Comparison of ENCODE assay signal across 22 cellular contexts in the genomic region with DNA sequence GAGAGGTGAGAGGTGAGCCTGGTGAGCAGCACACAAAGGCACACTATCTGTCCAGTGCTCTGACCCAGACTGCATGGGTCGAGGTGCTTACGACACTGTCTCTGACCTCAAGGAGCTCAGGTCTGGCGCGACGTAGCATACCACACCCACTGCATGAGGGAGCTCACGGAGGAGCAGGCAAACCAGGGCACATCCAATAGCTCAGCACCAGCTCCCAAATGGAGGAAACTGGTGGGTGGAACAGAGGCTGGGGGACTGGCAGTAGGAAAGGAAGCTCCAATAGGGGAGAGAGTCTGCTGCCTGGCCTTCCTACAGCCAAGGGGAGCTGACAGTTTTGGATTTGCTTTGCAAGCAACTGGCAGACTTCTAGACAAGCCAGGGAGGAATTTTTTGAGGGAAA. TPM values are rescaled to one million over a fixed set of nuclear protein-coding genes. Genes with fewer than 3 reads are reported as not detected.
DNase-seq lines count a peak whose midpoint lies in the region; ATAC-seq and TF ChIP-seq lines count a peak whose summit lies in the region.
"Had no signal": no experiment of that assay in that cellular context is flagged by ENCODE, and none has a peak within 500 bp of the region (broad histone marks: within the 10 kb centered on the region; RNA-seq: fewer than 3 reads in every experiment).

No MANE protein-coding gene starts in this region.

- H3K14ac ChIP-seq in mesenchymal stem cell (ENCODE audit: low read length in 2 of 2) = no peak overlapping the region

- H4K20me1 ChIP-seq in OCI-LY7 (ENCODE audit: insufficient read depth, low read length) = no peaks in the 10 kb centered on the region

- intact Hi-C loops in Right ventricle myocardium superior (cut with DNase I) = no loop called here
- intact Hi-C loops in heart right ventricle (cut with DNase I) = no loop called here
- intact Hi-C loops in OCI-LY7 (cut with micrococcal nuclease; ENCODE audit: unreplicated experiment) = no loop called here

- BruUV-seq in OCI-LY7 (replicated peaks; lab: Mats Ljungman, UMichigan) = no TSS peak

- TF ChIP-seq CTCF in heart right ventricle (IDR thresholded peaks at IDR 0.05) (no peak), OCI-LY7 (conservative IDR thresholded peaks at IDR 0.05; ENCODE audit: low read length) (no peak), fibroblast of pulmonary artery (IDR thresholded peaks at IDR 0.05; ENCODE audit: low read length, missing control alignments) (no peak)

- H2AFZ ChIP-seq in OCI-LY7 (ENCODE audit: low read length) (peak overlapping the region; percentile 75; the same call in 1 of the 2 replicates), mesenchymal stem cell (ENCODE audit: low read depth, low read length) (no peak overlapping the region)
- H2AFZ ChIP-seq: GM23248 had no signal

- no peak overlapping the region for H2AK5ac ChIP-seq in mesenchymal stem cell (ENCODE audit: low read length, severe bottlenecking)

- CTCF ChIA-PET in OCI-LY7 (lab: Charles Lee; ENCODE audit: unreplicated experiment) = no interaction called here

- H3K27me3 ChIP-seq in heart right ventricle = peaks cover 0 to 88% (median 41%) of the 10 kb centered on the region in 7 donors
- H3K27me3 ChIP-seq in mesenchymal stem cell (ENCODE audit: control insufficient read depth in 1 of 2, insufficient read depth in 1 of 2, low read length in 2 of 2) = peaks cover 50 to 91% of the 10 kb centered on the region in 2 experiments
- H3K27me3 ChIP-seq: BE2C had no signal

- H3K9ac ChIP-seq in mesenchymal stem cell (ENCODE audit: low read length) = no peak overlapping the region
- H3K9ac ChIP-seq: GM23248 had no signal

- no peak overlapping the region for H2BK5ac ChIP-seq in mesenchymal stem cell (ENCODE audit: low read depth, low read length, poor library complexity, severe bottlenecking)

- H3K4ac ChIP-seq in mesenchymal stem cell (ENCODE audit: low read depth in 1 of 2, low read length in 2 of 2) = no peak overlapping the region

- no peaks in the 10 kb centered on the region for H3K79me1 ChIP-seq in mesenchymal stem cell (replicated peaks; ENCODE audit: low read length, poor library complexity, severe bottlenecking)

- no peaks in the 10 kb centered on the region for H3K9me3 ChIP-seq in heart right ventricle
- no peaks in the 10 kb centered on the region for H3K9me3 ChIP-seq in OCI-LY7 (ENCODE audit: low read length)
- no peaks in the 10 kb centered on the region for H3K9me3 ChIP-seq in mesenchymal stem cell (ENCODE audit: control insufficient read depth, low read length)
- H3K9me3 ChIP-seq: A549, BE2C, Caco-2 had no signal

- H3K36me3 ChIP-seq in heart right ventricle = no peaks in the 10 kb centered on the region
- no peaks in the 10 kb centered on the region for H3K36me3 ChIP-seq in OCI-LY7 (ENCODE audit: insufficient read depth, low read length)
- no peaks in the 10 kb centered on the region for H3K36me3 ChIP-seq in mesenchymal stem cell (ENCODE audit: control insufficient read depth in 1 of 2, insufficient read depth in 2 of 2, low read depth in 1 of 2, low read length in 2 of 2)
- H3K36me3 ChIP-seq: BE2C had no signal

- peak overlapping the region; percentile 46; the same call in 1 of the 2 replicates for H3K4me2 ChIP-seq in OCI-LY7 (ENCODE audit: low read length)
- no peak overlapping the region for H3K4me2 ChIP-seq in mesenchymal stem cell (ENCODE audit: low read length, poor library complexity, severe bottlenecking)
- H3K4me2 ChIP-seq: A549 had no signal

- H3K4me3 ChIP-seq in heart right ventricle (no peak overlapping the region), OCI-LY7 (ENCODE audit: low read depth, low read length, poor library complexity, severe bottlenecking) (no peak overlapping the region), fibroblast of pulmonary artery (replicated peaks; ENCODE audit: low read depth, low read length) (no peak overlapping the region), mesenchymal stem cell (ENCODE audit: insufficient read depth in 1 of 2, low read depth in 1 of 2, low read length in 2 of 2) (no peak overlapping the region)
- H3K4me3 ChIP-seq: A549, GM23248 had no signal

- H3K9me2 ChIP-seq in OCI-LY7 (ENCODE audit: insufficient read depth, low read length) = no peaks in the 10 kb centered on the region

- H3K4me1 ChIP-seq in heart right ventricle (peaks cover 0 to 22% (median 11%) of the 10 kb centered on the region in 9 donors), OCI-LY7 (ENCODE audit: insufficient read depth, low read length, poor library complexity, severe bottlenecking) (peaks cover 88% of the 10 kb centered on the region), mesenchymal stem cell (ENCODE audit: control insufficient read depth, insufficient read depth, low read depth, low read length) (peaks cover 3% of the 10 kb centered on the region)
- H3K4me1 ChIP-seq: A549, BE2C, Caco-2 had no signal

- no peak overlapping the region for H2BK15ac ChIP-seq in mesenchymal stem cell (ENCODE audit: low read depth, poor library complexity, severe bottlenecking)

- H4K8ac ChIP-seq in mesenchymal stem cell (ENCODE audit: low read length) = no peak overlapping the region

- H4K91ac ChIP-seq in mesenchymal stem cell (ENCODE audit: low read length) = no peak overlapping the region

- 77 to 81% methylated on average over 6 of the region's 6 CpGs for WGBS in heart right ventricle, 2 donors
- WGBS in mesenchymal stem cell = 89% methylated on average over 6 of the region's 6 CpGs

- POLR2A ChIA-PET in OCI-LY7 (lab: Charles Lee) = no interaction called here

- H3K79me2 ChIP-seq in OCI-LY7 (ENCODE audit: insufficient read depth, low read depth, low read length) = no peaks in the 10 kb centered on the region

- H3K18ac ChIP-seq in mesenchymal stem cell (ENCODE audit: low read depth in 1 of 2, low read length in 2 of 2) = no peak overlapping the region

- no peak overlapping the region for H2BK12ac ChIP-seq in mesenchymal stem cell (ENCODE audit: low read length in 2 of 2)

- DNase-seq in Right ventricle myocardium superior (peak; percentile 29), heart right ventricle (no peak), OCI-LY7 (ENCODE audit: low spot score) (no peak), fibroblast of pulmonary artery (ENCODE audit: low read depth) (peak; percentile 2), putamen (ENCODE audit: low spot score) (peak; percentile 44), NCI-H345 treated with DMSO at 0.1 percent for 48 hours (lab: John Stamatoyannopoulos, UW; ENCODE audit: unreplicated experiment) (no peak), mesenchymal stem cell (no peak)
- DNase-seq in activated CD4-positive, CD25-positive, alpha-beta regulatory T cell treated with anti-CD3 and anti-CD28 coated beads, Interleukin-2, amount 50 U/mL, for 72 hours = no peak
- DNase-seq: 8988T; ACHN; AML-193; BE2C; Caco-2; CD4-positive, CD25-positive, alpha-beta regulatory T cell; CD8-positive, alpha-beta T cell; DMS153; DND-41; GM23248; H9 had no signal

- H3K23ac ChIP-seq in mesenchymal stem cell (ENCODE audit: low read length in 2 of 2) = no peak overlapping the region

- no peak overlapping the region for H3K27ac ChIP-seq in heart right ventricle
- peak overlapping the region; percentile 99 for H3K27ac ChIP-seq in OCI-LY7 (ENCODE audit: low read depth, low read length, poor library complexity, severe bottlenecking)
- no peak overlapping the region for H3K27ac ChIP-seq in mesenchymal stem cell (ENCODE audit: low read length, poor library complexity, severe bottlenecking)
- H3K27ac ChIP-seq: A549, C4-2B, GM23248 had no signal

- ATAC-seq in Right ventricle myocardium superior (ENCODE audit: poor library complexity) (no peak), heart right ventricle (no peak)
- ATAC-seq: A549; CD8-positive, alpha-beta T cell had no signal

- no peak overlapping the region for H2BK120ac ChIP-seq in mesenchymal stem cell (ENCODE audit: low read depth, low read length)

RNA-seq across cellular contexts. Expression of gene CELF4, which starts 36.3 kb away (rescaled TPM):
- total RNA-seq in Right ventricle myocardium superior (0.19 TPM), heart right ventricle (1 to 10 TPM in 1 of 10 donors, under 1 TPM in 8, not detected in 1; 0.08 to 1.2 (median 0.32) TPM), OCI-LY7 (2022) (not detected in 2 replicates)
- polyA plus RNA-seq in heart right ventricle = under 1 TPM; 0.07 TPM
- not detected in 2 replicates for total RNA-seq in OCI-LY7 (2014; rRNA removed; shearing (Covaris generic))
- not detected for polyA plus RNA-seq in mesenchymal stem cell (2013, experiment 1 of 2)
- polyA plus RNA-seq in mesenchymal stem cell (2013, experiment 2 of 2) = not detected
- total RNA-seq: CD4-positive, CD25-positive, alpha-beta regulatory T cell; CD8-positive, alpha-beta T cell; GM23248; H4 had no signal

Comparison
In these comparisons a context has a peak if more than half of its experiments do, and no peak if none do; other contexts are left out.
1. DNase-seq: peak in Right ventricle myocardium superior (single experiment), fibroblast of pulmonary artery (single experiment) and putamen (single experiment); none in heart right ventricle (0 of 2), OCI-LY7 (single experiment), activated CD4-positive, CD25-positive, alpha-beta regulatory T cell treated with anti-CD3 and anti-CD28 coated beads, Interleukin-2, amount 50 U/mL, for 72 hours (single experiment), NCI-H345 treated with DMSO at 0.1 percent for 48 hours (single experiment) and mesenchymal stem cell (single experiment).